Comparison of ENCODE assay signal across 29 cellular contexts in genomic region chr3:4914464-4914863, GRCh38.
"Had no signal": no experiment of that assay in that cellular context is flagged by ENCODE, and none has a peak within 500 bp of the region (broad histone marks: within the 10 kb centered on the region; RNA-seq: fewer than 3 reads in every experiment).

No MANE protein-coding gene starts in this region.

- H3K36me3 ChIP-seq: colonic mucosa, esophagus muscularis mucosa, esophagus squamous epithelium, gastrocnemius medialis, gastroesophageal sphincter, heart left ventricle, heart right ventricle had no signal

- H3K27me3 Mint-ChIP-seq: dendritic cell treated with granulocyte-macrophage colony-stimulating factor and Interleukin-4, amounts not matched to agents 40 ng/mL and 50 ng/mL, for 4 days; effector memory CD8-positive, alpha-beta T cell had no signal

- H3K9me3 ChIP-seq: colonic mucosa, esophagus muscularis mucosa, esophagus squamous epithelium, gastrocnemius medialis, gastroesophageal sphincter, heart left ventricle had no signal

- H3K9me3 Mint-ChIP-seq: effector memory CD8-positive, alpha-beta T cell had no signal

- H3K27me3 ChIP-seq: colonic mucosa, dorsolateral prefrontal cortex, esophagus muscularis mucosa, esophagus squamous epithelium, foreskin keratinocyte, gastrocnemius medialis, gastroesophageal sphincter, heart left ventricle, heart right ventricle had no signal

- ATAC-seq: effector memory CD8-positive, alpha-beta T cell; esophagus mucosa; foreskin keratinocyte; gastrocnemius medialis; gastroesophageal sphincter; heart left ventricle; heart right ventricle had no signal

- H3K4me3 ChIP-seq: colonic mucosa, coronary artery, dorsolateral prefrontal cortex, esophagus muscularis mucosa, esophagus squamous epithelium, gastrocnemius medialis, gastroesophageal sphincter, heart left ventricle, heart right ventricle had no signal

- DNase-seq: colonic mucosa; cortex of kidney; dermis blood vessel endothelial cell; dorsolateral prefrontal cortex; effector CD4-positive, alpha-beta T cell; effector CD8-positive, alpha-beta T cell; effector memory CD4-positive, alpha-beta T cell; effector memory CD8-positive, alpha-beta T cell; endodermal cell; erythroblast; esophagus squamous epithelium; foreskin fibroblast; foreskin keratinocyte; foreskin melanocyte; gastrocnemius medialis; glutamatergic neuron; head of caudate nucleus; heart left ventricle; heart right ventricle had no signal

- H3K4me3 Mint-ChIP-seq: dendritic cell treated with granulocyte-macrophage colony-stimulating factor and Interleukin-4, amounts not matched to agents 40 ng/mL and 50 ng/mL, for 4 days; effector memory CD8-positive, alpha-beta T cell; endodermal cell had no signal

- H3K4me1 Mint-ChIP-seq: endodermal cell had no signal

- FAIRE-seq: colon, endometrium, endothelial cell of umbilical vein, frontal cortex had no signal

- H3K27ac Mint-ChIP-seq: dendritic cell treated with granulocyte-macrophage colony-stimulating factor and Interleukin-4, amounts not matched to agents 40 ng/mL and 50 ng/mL, for 4 days; effector memory CD8-positive, alpha-beta T cell; endodermal cell had no signal

- H3K4me1 ChIP-seq: colonic mucosa, esophagus muscularis mucosa, esophagus squamous epithelium, foreskin keratinocyte, gastrocnemius medialis, gastroesophageal sphincter, heart left ventricle, heart right ventricle had no signal

- H3K27ac ChIP-seq: colonic mucosa, coronary artery, dorsolateral prefrontal cortex, epithelial cell of prostate, esophagus muscularis mucosa, esophagus squamous epithelium, foreskin keratinocyte, gastrocnemius medialis, gastroesophageal sphincter, heart left ventricle, heart right ventricle had no signal
